ENCODE assay signal across 2 cellular contexts in genomic region chr2:214196260-214196659, GRCh38.
TF ChIP-seq lines count a peak whose summit lies in the region.

No MANE protein-coding gene starts in this region.

TF ChIP-seq in IMR-90, 13 proteins besides CTCF, POLR2A, EP300 and RAD21:
- TF ChIP-seq SMC3 (IDR thresholded peaks at IDR 0.05; ENCODE audit: low read depth, low read length) (no peak), CEBPB (IDR thresholded peaks at IDR 0.05; ENCODE audit: low read depth, low read length) (peak; percentile 81), FOS (IDR thresholded peaks at IDR 0.05; ENCODE audit: low read depth, low read length) (no peak)

TF ChIP-seq in HepG2, 621 proteins besides CTCF, POLR2A, EP300 and RAD21:
- no peak for TF ChIP-seq IKZF5 (CRISPR knock-in tag; IDR thresholded peaks at IDR 0.05)
- TF ChIP-seq ZNF674 (CRISPR knock-in tag; IDR thresholded peaks at IDR 0.05; ENCODE audit: low read depth) = no peak
- TF ChIP-seq CEBPB (IDR thresholded peaks at IDR 0.05; ENCODE audit: borderline replicate concordance, low read depth, low read length) = peak; percentile 81
- TF ChIP-seq E2F1 (CRISPR knock-in tag; IDR thresholded peaks at IDR 0.05) = no peak
- no peak for TF ChIP-seq SIN3A (IDR thresholded peaks at IDR 0.05; ENCODE audit: borderline replicate concordance, low read depth, low read length)
